Comparison of ENCODE assay signal across 8 cellular contexts in genomic region chr17:35257080-35257701, GRCh38. TPM values are rescaled to one million over a fixed set of nuclear protein-coding genes. Genes with fewer than 3 reads are reported as not detected.
DNase-seq lines count a peak whose midpoint lies in the region; ATAC-seq, FAIRE-seq and TF ChIP-seq lines count a peak whose summit lies in the region.

No MANE protein-coding gene starts in this region.

- no peak overlapping the region for H3K27ac Mint-ChIP-seq in stimulated activated naive B cell treated with anti-CD40 and anti-IgM and Interleukin-4, amounts not matched to agents 10 μg/mL and 1 μg/mL and 100 μg/mL, for 72 hours

- DNase-seq in H4 (ENCODE audit: low spot score): peak; percentile 82
- DNase-seq in NCI-H2171 treated with DMSO at 0.1 percent for 48 hours (lab: John Stamatoyannopoulos, UW): peak; percentile 63
- DNase-seq in colonic mucosa: peak; percentile 74
- peak; percentile 67 to 84 (median 78) for DNase-seq in pancreas
- DNase-seq in stimulated activated CD4-positive, alpha-beta T cell treated with anti-CD3 and anti-CD28 coated beads, Interleukin-2, amount 100 ng/mL, for 48 hours: no peak
- no peak for DNase-seq in stimulated activated naive B cell treated with anti-CD40 and anti-IgM and Interleukin-4, amounts not matched to agents 10 μg/mL and 1 μg/mL and 100 μg/mL, for 72 hours
- no peak for DNase-seq in iPS-NIHi7 (ENCODE audit: extremely low spot score)

- no peaks in the 10 kb centered on the region for H3K27me3 ChIP-seq in colonic mucosa
- H3K27me3 ChIP-seq in pancreas: no peaks in the 10 kb centered on the region

- peaks cover 17 to 18% of the 10 kb centered on the region in 2 donors for H3K36me3 Mint-ChIP-seq in stimulated activated naive B cell treated with anti-CD40 and anti-IgM and Interleukin-4, amounts not matched to agents 10 μg/mL and 1 μg/mL and 100 μg/mL, for 72 hours

- H3K9me3 ChIP-seq in colonic mucosa: no peaks in the 10 kb centered on the region
- H3K9me3 ChIP-seq in pancreas: no peaks in the 10 kb centered on the region

- 8% methylated on average over 5 of the region's 5 CpGs for WGBS in pancreas, 2 donors

- H3K9ac ChIP-seq in colonic mucosa (ENCODE audit: low read depth in 2 of 2, low read length in 2 of 2): no peak overlapping the region

- H3K36me3 ChIP-seq in colonic mucosa: no peaks in the 10 kb centered on the region
- H3K36me3 ChIP-seq in pancreas: peaks cover 0 to 3% (median 0%) of the 10 kb centered on the region in 3 donors

- intact Hi-C loops in colonic mucosa (cut with DNase I) (no loop called here), pancreas (cut with DNase I) (no loop called here)

- no peaks in the 10 kb centered on the region for H3K9me3 Mint-ChIP-seq in stimulated activated naive B cell treated with anti-CD40 and anti-IgM and Interleukin-4, amounts not matched to agents 10 μg/mL and 1 μg/mL and 100 μg/mL, for 72 hours

- H3K4me3 Mint-ChIP-seq in stimulated activated naive B cell treated with anti-CD40 and anti-IgM and Interleukin-4, amounts not matched to agents 10 μg/mL and 1 μg/mL and 100 μg/mL, for 72 hours: no peak overlapping the region

- H3K4me1 ChIP-seq in colonic mucosa (no peaks in the 10 kb centered on the region), pancreas (peaks cover 12 to 38% (median 24%) of the 10 kb centered on the region in 3 donors)

- H3K4me3 ChIP-seq in colonic mucosa (no peak overlapping the region), pancreas (no peak overlapping the region)

- TF ChIP-seq CTCF in colonic mucosa (IDR thresholded peaks at IDR 0.05) (no peak), pancreas (IDR thresholded peaks at IDR 0.05) (no peak)

- no peak overlapping the region for H3K27ac ChIP-seq in colonic mucosa
- peak overlapping the region in 3 of 4 donors; percentile 23 to 69 (median 59) for H3K27ac ChIP-seq in pancreas

- peak; percentile 67 for FAIRE-seq in pancreas (lab: Jason Lieb, UNC)

- ATAC-seq in pancreas: peak; percentile 62 to 74 (median 64)
- no peak for ATAC-seq in stimulated activated naive B cell treated with anti-CD40 and anti-IgM and Interleukin-4, amounts not matched to agents 10 μg/mL and 1 μg/mL and 100 μg/mL, for 72 hours (replicated peaks)
- ATAC-seq in HG02885 (IDR thresholded peaks at IDR 0.05; ENCODE audit: poor library complexity, unreplicated experiment): no peak

- H3K27me3 Mint-ChIP-seq in stimulated activated naive B cell treated with anti-CD40 and anti-IgM and Interleukin-4, amounts not matched to agents 10 μg/mL and 1 μg/mL and 100 μg/mL, for 72 hours: no peaks in the 10 kb centered on the region

- peaks cover 6 to 12% of the 10 kb centered on the region in 2 donors for H3K4me1 Mint-ChIP-seq in stimulated activated naive B cell treated with anti-CD40 and anti-IgM and Interleukin-4, amounts not matched to agents 10 μg/mL and 1 μg/mL and 100 μg/mL, for 72 hours

RNA-seq across cellular contexts. Expression of gene SLFN5, which starts 14.3 kb away (rescaled TPM):
- 28.8 and 35.1 TPM in 2 replicates for total RNA-seq in H4 (2014; rRNA removed; shearing (Covaris generic))
- total RNA-seq in colonic mucosa (1 to 10 TPM; 3.0 to 8.5 TPM), pancreas (10 to 100 TPM in 2 of 6 donors, 1 to 10 TPM in 4; 5.7 to 18.8 (median 7.1) TPM)
- polyA plus RNA-seq in pancreas: 1 to 10 TPM; 1.9 to 2.0 TPM

Comparison
In these comparisons a context has a peak if more than half of its experiments do, and no peak if none do; other contexts are left out.
1. DNase-seq: peak in H4 (single experiment), NCI-H2171 treated with DMSO at 0.1 percent for 48 hours (single experiment), colonic mucosa (single experiment) and pancreas (6 of 6); none in stimulated activated CD4-positive, alpha-beta T cell treated with anti-CD3 and anti-CD28 coated beads, Interleukin-2, amount 100 ng/mL, for 48 hours (0 of 2), stimulated activated naive B cell treated with anti-CD40 and anti-IgM and Interleukin-4, amounts not matched to agents 10 μg/mL and 1 μg/mL and 100 μg/mL, for 72 hours (single experiment) and iPS-NIHi7 (single experiment).
2. ATAC-seq: peak in pancreas (4 of 4); none in stimulated activated naive B cell treated with anti-CD40 and anti-IgM and Interleukin-4, amounts not matched to agents 10 μg/mL and 1 μg/mL and 100 μg/mL, for 72 hours (0 of 2) and HG02885 (single experiment).